Comparison of ENCODE assay signal across 3 cellular contexts in genomic region chr1:2233468-2233867, GRCh38.
TF ChIP-seq lines count a peak whose summit lies in the region.

No MANE protein-coding gene starts in this region.

TF ChIP-seq in SK-N-SH, 30 proteins besides CTCF, POLR2A, EP300 and RAD21 (continued from another document):
- no peak for TF ChIP-seq SIN3A (IDR thresholded peaks at IDR 0.05; ENCODE audit: borderline replicate concordance, low read depth, low read length)
- TF ChIP-seq TAF1 (IDR thresholded peaks at IDR 0.05; ENCODE audit: borderline replicate concordance, low read depth, low read length): no peak
- TF ChIP-seq NRF1 (IDR thresholded peaks at IDR 0.05; ENCODE audit: low read depth, low read length): no peak
- no peak for TF ChIP-seq FOXM1 (IDR thresholded peaks at IDR 0.05; ENCODE audit: low read depth)
- no peak for TF ChIP-seq USF2 (IDR thresholded peaks at IDR 0.05; ENCODE audit: borderline replicate concordance, low read depth, low read length)
- TF ChIP-seq, protein P1, sequence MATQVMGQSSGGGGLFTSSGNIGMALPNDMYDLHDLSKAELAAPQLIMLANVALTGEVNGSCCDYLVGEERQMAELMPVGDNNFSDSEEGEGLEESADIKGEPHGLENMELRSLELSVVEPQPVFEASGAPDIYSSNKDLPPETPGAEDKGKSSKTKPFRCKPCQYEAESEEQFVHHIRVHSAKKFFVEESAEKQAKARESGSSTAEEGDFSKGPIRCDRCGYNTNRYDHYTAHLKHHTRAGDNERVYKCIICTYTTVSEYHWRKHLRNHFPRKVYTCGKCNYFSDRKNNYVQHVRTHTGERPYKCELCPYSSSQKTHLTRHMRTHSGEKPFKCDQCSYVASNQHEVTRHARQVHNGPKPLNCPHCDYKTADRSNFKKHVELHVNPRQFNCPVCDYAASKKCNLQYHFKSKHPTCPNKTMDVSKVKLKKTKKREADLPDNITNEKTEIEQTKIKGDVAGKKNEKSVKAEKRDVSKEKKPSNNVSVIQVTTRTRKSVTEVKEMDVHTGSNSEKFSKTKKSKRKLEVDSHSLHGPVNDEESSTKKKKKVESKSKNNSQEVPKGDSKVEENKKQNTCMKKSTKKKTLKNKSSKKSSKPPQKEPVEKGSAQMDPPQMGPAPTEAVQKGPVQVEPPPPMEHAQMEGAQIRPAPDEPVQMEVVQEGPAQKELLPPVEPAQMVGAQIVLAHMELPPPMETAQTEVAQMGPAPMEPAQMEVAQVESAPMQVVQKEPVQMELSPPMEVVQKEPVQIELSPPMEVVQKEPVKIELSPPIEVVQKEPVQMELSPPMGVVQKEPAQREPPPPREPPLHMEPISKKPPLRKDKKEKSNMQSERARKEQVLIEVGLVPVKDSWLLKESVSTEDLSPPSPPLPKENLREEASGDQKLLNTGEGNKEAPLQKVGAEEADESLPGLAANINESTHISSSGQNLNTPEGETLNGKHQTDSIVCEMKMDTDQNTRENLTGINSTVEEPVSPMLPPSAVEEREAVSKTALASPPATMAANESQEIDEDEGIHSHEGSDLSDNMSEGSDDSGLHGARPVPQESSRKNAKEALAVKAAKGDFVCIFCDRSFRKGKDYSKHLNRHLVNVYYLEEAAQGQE (IDR thresholded peaks at IDR 0.05; ENCODE audit: low read depth, low read length): no peak
- TF ChIP-seq MEF2A (IDR thresholded peaks at IDR 0.05; ENCODE audit: borderline replicate concordance, low read depth): no peak
- TF ChIP-seq YY1 (IDR thresholded peaks at IDR 0.05; ENCODE audit: low read depth): no peak
- TF ChIP-seq FOXJ3 (CRISPR knock-in tag; IDR thresholded peaks at IDR 0.05): no peak
- TF ChIP-seq CHD2 (IDR thresholded peaks at IDR 0.05; ENCODE audit: low read length, partially characterized antibody): no peak
- TF ChIP-seq TEAD4 (IDR thresholded peaks at IDR 0.05; ENCODE audit: borderline replicate concordance, insufficient read depth): no peak
- TF ChIP-seq JUND (IDR thresholded peaks at IDR 0.05): no peak
- no peak for TF ChIP-seq NFIC (IDR thresholded peaks at IDR 0.05; ENCODE audit: borderline replicate concordance)
- TF ChIP-seq POLR2AphosphoS5 (IDR thresholded peaks at IDR 0.05; ENCODE audit: low read depth, low read length): no peak
- TF ChIP-seq MXI1 (IDR thresholded peaks at IDR 0.05; ENCODE audit: low read depth, low read length): no peak
- TF ChIP-seq FOSL2 (IDR thresholded peaks at IDR 0.05; ENCODE audit: borderline replicate concordance, low read depth): no peak

TF ChIP-seq in SK-N-SH treated with all-trans-retinoic acid at 6 μM for 48 hours, 23 proteins besides CTCF, POLR2A, EP300 and RAD21 (continued from another document):
- no peak for TF ChIP-seq POU6F1 (CRISPR knock-in tag; IDR thresholded peaks at IDR 0.05; ENCODE audit: borderline replicate concordance, low read depth)
- TF ChIP-seq CSRNP3 (CRISPR knock-in tag; IDR thresholded peaks at IDR 0.05): no peak
- TF ChIP-seq, protein P2, sequence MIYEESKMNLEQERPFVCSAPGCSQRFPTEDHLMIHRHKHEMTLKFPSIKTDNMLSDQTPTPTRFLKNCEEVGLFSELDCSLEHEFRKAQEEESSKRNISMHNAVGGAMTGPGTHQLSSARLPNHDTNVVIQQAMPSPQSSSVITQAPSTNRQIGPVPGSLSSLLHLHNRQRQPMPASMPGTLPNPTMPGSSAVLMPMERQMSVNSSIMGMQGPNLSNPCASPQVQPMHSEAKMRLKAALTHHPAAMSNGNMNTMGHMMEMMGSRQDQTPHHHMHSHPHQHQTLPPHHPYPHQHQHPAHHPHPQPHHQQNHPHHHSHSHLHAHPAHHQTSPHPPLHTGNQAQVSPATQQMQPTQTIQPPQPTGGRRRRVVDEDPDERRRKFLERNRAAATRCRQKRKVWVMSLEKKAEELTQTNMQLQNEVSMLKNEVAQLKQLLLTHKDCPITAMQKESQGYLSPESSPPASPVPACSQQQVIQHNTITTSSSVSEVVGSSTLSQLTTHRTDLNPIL (CRISPR knock-in tag; IDR thresholded peaks at IDR 0.05; ENCODE audit: low read depth): no peak
- no peak for TF ChIP-seq TCF4 (CRISPR knock-in tag; IDR thresholded peaks at IDR 0.05; ENCODE audit: borderline replicate concordance)

TF ChIP-seq in liver, 16 proteins besides CTCF, POLR2A, EP300 and RAD21 (continued from another document):
- TF ChIP-seq JUND (IDR thresholded peaks at IDR 0.05): no peak
- no peak for TF ChIP-seq FOXA1 (IDR thresholded peaks at IDR 0.05)
